9 cellular contexts compared by ENCODE assay signal in the genomic region with DNA sequence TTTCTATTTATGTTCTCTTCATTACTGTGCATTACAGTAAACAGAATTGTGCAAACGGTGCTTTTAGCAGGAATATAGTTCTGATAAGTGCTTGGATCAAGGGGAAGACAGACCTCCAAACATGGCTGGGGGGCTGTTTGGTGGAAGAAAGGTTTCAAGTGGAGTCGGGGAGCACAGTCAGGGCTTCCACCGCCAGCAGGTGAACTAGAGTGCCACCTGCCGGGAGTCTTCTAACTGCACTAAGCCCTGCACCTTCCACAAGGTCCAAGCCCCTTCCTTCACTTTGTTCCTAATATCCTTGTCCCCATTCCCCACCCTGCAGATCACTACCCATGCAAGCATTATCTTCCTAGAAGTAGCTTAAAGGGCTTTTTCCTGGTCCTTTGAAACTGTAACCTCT. TPM values are rescaled to one million over a fixed set of nuclear protein-coding genes. Genes with fewer than 3 reads are reported as not detected.
DNase-seq lines count a peak whose midpoint lies in the region; ATAC-seq and TF ChIP-seq lines count a peak whose summit lies in the region.
"Had no signal": no experiment of that assay in that cellular context is flagged by ENCODE, and none has a peak within 500 bp of the region (broad histone marks: within the 10 kb centered on the region; RNA-seq: fewer than 3 reads in every experiment).

No MANE protein-coding gene starts in this region.

- H3K9me3 Mint-ChIP-seq in activated CD8-positive, alpha-beta T cell treated with anti-CD3 and anti-CD28 coated beads for 36 hours: no peaks in the 10 kb centered on the region
- H3K9me3 Mint-ChIP-seq in activated CD8-positive, alpha-beta T cell treated with anti-CD3 and anti-CD28 coated beads, Interleukin-2, amount 10 ng/mL, durations not matched to agents 7 days and 5 days (ENCODE audit: insufficient read depth): no peaks in the 10 kb centered on the region

- no peak overlapping the region for H3K27ac Mint-ChIP-seq in activated CD8-positive, alpha-beta T cell treated with anti-CD3 and anti-CD28 coated beads for 36 hours
- no peak overlapping the region for H3K27ac Mint-ChIP-seq in activated CD8-positive, alpha-beta T cell treated with anti-CD3 and anti-CD28 coated beads, Interleukin-2, amount 10 ng/mL, durations not matched to agents 7 days and 5 days

- TF ChIP-seq CTCF in activated CD8-positive, alpha-beta T cell treated with anti-CD3 and anti-CD28 coated beads for 36 hours (IDR thresholded peaks at IDR 0.05): peak; percentile 55
- TF ChIP-seq CTCF in retinal pigment epithelial cell (conservative IDR thresholded peaks at IDR 0.05; ENCODE audit: low read depth, low read length): peak; percentile 70

- H3K9me3 ChIP-seq in MG63: no peaks in the 10 kb centered on the region
- H3K9me3 ChIP-seq: SJSA1 had no signal

- CTCF ChIA-PET in activated CD8-positive, alpha-beta T cell treated with anti-CD3 and anti-CD28 coated beads for 36 hours (lab: Charles Lee): interaction anchor here (0.5 to 1.3 kb wide), 4 partner anchors 14 to 745 kb away, joined by 3 to 4 read pairs (median 4); no protein-coding TSS in a partner anchor
- CTCF ChIA-PET in activated CD8-positive, alpha-beta T cell treated with anti-CD3 and anti-CD28 coated beads, Interleukin-2, amount 10 ng/mL, durations not matched to agents 7 days and 5 days (lab: Charles Lee): interaction anchor here (0.9 to 1.4 kb wide), 4 partner anchors 16 to 699 kb away, joined by 3 read pairs; no protein-coding TSS in a partner anchor

- no peak overlapping the region for H3K4me3 Mint-ChIP-seq in activated CD8-positive, alpha-beta T cell treated with anti-CD3 and anti-CD28 coated beads for 36 hours
- H3K4me3 Mint-ChIP-seq in activated CD8-positive, alpha-beta T cell treated with anti-CD3 and anti-CD28 coated beads, Interleukin-2, amount 10 ng/mL, durations not matched to agents 7 days and 5 days: no peak overlapping the region

- H3K27me3 Mint-ChIP-seq in activated CD8-positive, alpha-beta T cell treated with anti-CD3 and anti-CD28 coated beads for 36 hours: peaks cover 53% of the 10 kb centered on the region
- peaks cover 34% of the 10 kb centered on the region for H3K27me3 Mint-ChIP-seq in activated CD8-positive, alpha-beta T cell treated with anti-CD3 and anti-CD28 coated beads, Interleukin-2, amount 10 ng/mL, durations not matched to agents 7 days and 5 days (ENCODE audit: low read depth)

- intact Hi-C loops in activated CD8-positive, alpha-beta T cell treated with anti-CD3 and anti-CD28 coated beads for 36 hours (cut with micrococcal nuclease): loop anchor here (10.0 kb wide), 1 partner anchor 702 kb away; no protein-coding TSS in a partner anchor

- peaks cover 3% of the 10 kb centered on the region for H3K4me1 Mint-ChIP-seq in activated CD8-positive, alpha-beta T cell treated with anti-CD3 and anti-CD28 coated beads for 36 hours (ENCODE audit: low read depth)
- H3K4me1 Mint-ChIP-seq in activated CD8-positive, alpha-beta T cell treated with anti-CD3 and anti-CD28 coated beads, Interleukin-2, amount 10 ng/mL, durations not matched to agents 7 days and 5 days (ENCODE audit: low read depth): peaks cover 4% of the 10 kb centered on the region

- H3K4me3 ChIP-seq in retinal pigment epithelial cell (ENCODE audit: low read length) (no peak overlapping the region), MG63 (no peak overlapping the region)
- H3K4me3 ChIP-seq: SJSA1 had no signal

- ATAC-seq in activated CD8-positive, alpha-beta T cell treated with anti-CD3 and anti-CD28 coated beads for 36 hours: no peak
- ATAC-seq in activated CD8-positive, alpha-beta T cell treated with anti-CD3 and anti-CD28 coated beads, Interleukin-2, amount 10 ng/mL, durations not matched to agents 7 days and 5 days: no peak
- ATAC-seq in HG03521 (IDR thresholded peaks at IDR 0.05; ENCODE audit: unreplicated experiment): no peak
- ATAC-seq in GM18520 (IDR thresholded peaks at IDR 0.05; ENCODE audit: unreplicated experiment): no peak

- no peaks in the 10 kb centered on the region for H3K36me3 Mint-ChIP-seq in activated CD8-positive, alpha-beta T cell treated with anti-CD3 and anti-CD28 coated beads for 36 hours (ENCODE audit: low read depth)
- H3K36me3 Mint-ChIP-seq in activated CD8-positive, alpha-beta T cell treated with anti-CD3 and anti-CD28 coated beads, Interleukin-2, amount 10 ng/mL, durations not matched to agents 7 days and 5 days (ENCODE audit: low read depth): peaks cover 2% of the 10 kb centered on the region

- POLR2A ChIA-PET in activated CD8-positive, alpha-beta T cell treated with anti-CD3 and anti-CD28 coated beads for 36 hours (lab: Charles Lee): no interaction called here
- POLR2A ChIA-PET in activated CD8-positive, alpha-beta T cell treated with anti-CD3 and anti-CD28 coated beads, Interleukin-2, amount 10 ng/mL, durations not matched to agents 7 days and 5 days (lab: Charles Lee): no interaction called here

- peak; percentile 57 for DNase-seq in activated CD8-positive, alpha-beta T cell treated with anti-CD3 and anti-CD28 coated beads for 36 hours
- DNase-seq in activated CD8-positive, alpha-beta T cell treated with anti-CD3 and anti-CD28 coated beads, Interleukin-2, amount 10 ng/mL, durations not matched to agents 7 days and 5 days: no peak
- DNase-seq in NCI-H146 treated with DMSO at 0.1 percent for 48 hours (lab: John Stamatoyannopoulos, UW; ENCODE audit: unreplicated experiment) (peak; percentile 67), cerebellum (ENCODE audit: low spot score) (peak; percentile 30), retinal pigment epithelial cell (ENCODE audit: low read depth) (no peak), MG63 (no peak)

- H3K27me3 ChIP-seq in MG63: peaks cover 4% of the 10 kb centered on the region

- no peaks in the 10 kb centered on the region for H3K36me3 ChIP-seq in MG63
- H3K36me3 ChIP-seq: SJSA1 had no signal

RNA-seq across cellular contexts. Expression of a gene that starts 11.1 kb away (rescaled TPM):
- total RNA-seq in activated CD8-positive, alpha-beta T cell treated with anti-CD3 and anti-CD28 coated beads for 36 hours: not detected
- not detected for total RNA-seq in activated CD8-positive, alpha-beta T cell treated with anti-CD3 and anti-CD28 coated beads, Interleukin-2, amount 10 ng/mL, durations not matched to agents 7 days and 5 days
- 9.9 TPM for total RNA-seq in cerebellum
- total RNA-seq in MG63 (2014; rRNA removed; shearing (Covaris generic); ENCODE audit: low replicate concordance): 0.02 TPM in 1 of 2 replicates, not detected in the other

Comparison
In these comparisons a context has a peak if more than half of its experiments do, and no peak if none do; other contexts are left out.
1. DNase-seq: peak in activated CD8-positive, alpha-beta T cell treated with anti-CD3 and anti-CD28 coated beads for 36 hours (single experiment), NCI-H146 treated with DMSO at 0.1 percent for 48 hours (single experiment) and cerebellum (single experiment); none in activated CD8-positive, alpha-beta T cell treated with anti-CD3 and anti-CD28 coated beads, Interleukin-2, amount 10 ng/mL, durations not matched to agents 7 days and 5 days (single experiment), retinal pigment epithelial cell (single experiment) and MG63 (single experiment).
2. RNA of a gene that starts 11.1 kb away (total RNA-seq): 9.9 TPM in cerebellum (single experiment); not detected in activated CD8-positive, alpha-beta T cell treated with anti-CD3 and anti-CD28 coated beads for 36 hours, not detected in activated CD8-positive, alpha-beta T cell treated with anti-CD3 and anti-CD28 coated beads, Interleukin-2, amount 10 ng/mL, durations not matched to agents 7 days and 5 days and 0.02 TPM in MG63; every median in the first group is over 10 times any median in the second.